ENCODE assay signal across 1 cellular context in genomic region chr2:130351495-130352125, GRCh38.
TF ChIP-seq lines count a peak whose summit lies in the region.

No MANE protein-coding gene starts in this region.

TF ChIP-seq in WTC11, 78 proteins besides CTCF, POLR2A, EP300 and RAD21 (continued from another document):
- TF ChIP-seq AFF4 (CRISPR knock-in tag; IDR thresholded peaks at IDR 0.05; ENCODE audit: borderline replicate concordance) (no peak), FOXP4 (CRISPR knock-in tag; IDR thresholded peaks at IDR 0.05) (no peak), TP53 (CRISPR knock-in tag; IDR thresholded peaks at IDR 0.05) (no peak), ZNF396 (CRISPR knock-in tag; IDR thresholded peaks at IDR 0.05; ENCODE audit: borderline replicate concordance) (no peak), HMGA2 (CRISPR knock-in tag; IDR thresholded peaks at IDR 0.05) (no peak), ELF4 (CRISPR knock-in tag; IDR thresholded peaks at IDR 0.05; ENCODE audit: low read depth) (no peak)
